13 cellular contexts compared by ENCODE assay signal in the genomic region with DNA sequence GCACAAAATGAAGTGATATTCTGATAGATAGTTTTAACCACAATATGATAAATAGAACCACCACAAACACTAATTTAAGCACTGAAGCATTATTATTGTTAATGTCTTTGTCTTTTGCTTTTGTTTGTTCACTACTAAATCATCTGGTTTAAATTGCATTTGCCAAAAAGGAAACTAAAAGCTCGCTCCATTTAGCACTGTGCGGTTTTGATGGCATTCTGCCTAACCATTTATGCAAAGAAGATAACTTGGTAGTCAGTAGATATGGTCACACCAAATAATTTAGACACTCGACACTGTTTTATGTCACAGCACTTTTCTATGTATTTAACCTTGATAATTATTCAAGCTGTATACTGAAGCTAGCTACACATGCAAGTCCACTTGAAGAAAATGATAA.
"Had no signal": no experiment of that assay in that cellular context is flagged by ENCODE, and none has a peak within 500 bp of the region (broad histone marks: within the 10 kb centered on the region; RNA-seq: fewer than 3 reads in every experiment).

No MANE protein-coding gene starts in this region.

- H3K27me3 ChIP-seq: breast epithelium, gastrocnemius medialis, heart left ventricle, neutrophil had no signal

- DNase-seq: activated CD4-positive, alpha-beta T cell treated with anti-CD3 and anti-CD28 coated beads, Interleukin-2, amount 10 ng/mL, durations not matched to agents 7 days and 5 days; activated CD8-positive, alpha-beta memory T cell treated with anti-CD3 and anti-CD28 coated beads, Interleukin-2, amount 50 U/mL, for 48 hours; activated gamma-delta T cell treated with Interleukin-2 at 50 U/mL for 16 hours; amniotic stem cell; endodermal cell; gastrocnemius medialis; heart left ventricle; immature natural killer cell; mesendoderm; natural killer cell; stimulated activated CD4-positive, alpha-beta T cell treated with anti-CD3 and anti-CD28 coated beads, Interleukin-2, amount 100 ng/mL, for 48 hours had no signal

- H3K9me3 ChIP-seq: breast epithelium, gastrocnemius medialis, heart left ventricle, neutrophil had no signal

- H3K27ac ChIP-seq: breast epithelium, gastrocnemius medialis, heart left ventricle, neutrophil had no signal

- H3K4me1 ChIP-seq: breast epithelium, gastrocnemius medialis, heart left ventricle had no signal

- H3K4me3 ChIP-seq: breast epithelium, gastrocnemius medialis, heart left ventricle had no signal

- H3K36me3 ChIP-seq: breast epithelium, gastrocnemius medialis, heart left ventricle, neutrophil had no signal
